ENCODE assay signal across 23 cellular contexts in genomic region chr5:142862585-142862984, GRCh38.
DNase-seq lines count a peak whose midpoint lies in the region; ATAC-seq and TF ChIP-seq lines count a peak whose summit lies in the region.
"Had no signal": no experiment of that assay in that cellular context is flagged by ENCODE, and none has a peak within 500 bp of the region (broad histone marks: within the 10 kb centered on the region; RNA-seq: fewer than 3 reads in every experiment).

No MANE protein-coding gene starts in this region.

- H3K36me3 ChIP-seq in aorta (ENCODE audit: control insufficient read depth in 1 of 2, insufficient read depth in 2 of 2, low read length in 1 of 2): no peaks in the 10 kb centered on the region
- H3K36me3 ChIP-seq: brain microvascular endothelial cell, gastrocnemius medialis had no signal

- H3K4me3 Mint-ChIP-seq in natural killer cell: no peak overlapping the region
- H3K4me3 Mint-ChIP-seq in natural killer cell treated with Interleukin-12 subunit alpha and Interleukin-12 subunit beta and Interleukin-15 and Interleukin-18, amount 100 ng/mL, for 72 hours: no peak overlapping the region
- H3K4me3 Mint-ChIP-seq in nephron: no peak overlapping the region
- H3K4me3 Mint-ChIP-seq: activated CD4-positive, alpha-beta T cell treated with anti-CD3 and anti-CD28 coated beads, Interleukin-2, amount 10 ng/mL, durations not matched to agents 7 days and 5 days; activated T-helper 17 cell treated with anti-CD3 and anti-CD28 coated beads, Interleukin-2, amount 50 U/mL, for 72 hours; HFFc6; nephron progenitor cell had no signal

- ATAC-seq in natural killer cell: no peak
- no peak for ATAC-seq in natural killer cell treated with Interleukin-12 subunit alpha and Interleukin-12 subunit beta and Interleukin-15 and Interleukin-18, amount 100 ng/mL, for 72 hours
- ATAC-seq in aorta (ENCODE audit: low FRiP score): peak; percentile 21
- no peak for ATAC-seq in HG03139 (IDR thresholded peaks at IDR 0.05; ENCODE audit: unreplicated experiment)
- ATAC-seq: activated T-helper 17 cell treated with anti-CD3 and anti-CD28 coated beads, Interleukin-2, amount 50 U/mL, for 72 hours; gastrocnemius medialis had no signal

- H3K27me3 Mint-ChIP-seq in natural killer cell (ENCODE audit: low read depth in 2 of 2) (no peaks in the 10 kb centered on the region), nephron (ENCODE audit: low read depth) (peaks cover 6% of the 10 kb centered on the region)
- H3K27me3 Mint-ChIP-seq in natural killer cell treated with Interleukin-12 subunit alpha and Interleukin-12 subunit beta and Interleukin-15 and Interleukin-18, amount 100 ng/mL, for 72 hours: no peaks in the 10 kb centered on the region
- H3K27me3 Mint-ChIP-seq: activated CD4-positive, alpha-beta T cell treated with anti-CD3 and anti-CD28 coated beads, Interleukin-2, amount 10 ng/mL, durations not matched to agents 7 days and 5 days; activated T-helper 17 cell treated with anti-CD3 and anti-CD28 coated beads, Interleukin-2, amount 50 U/mL, for 72 hours had no signal

- no peaks in the 10 kb centered on the region for H3K9me3 ChIP-seq in aorta (ENCODE audit: control insufficient read depth, low read length)
- H3K9me3 ChIP-seq: gastrocnemius medialis had no signal

- DNase-seq in natural killer cell (no peak), fibroblast of mammary gland (ENCODE audit: low read depth) (peak; percentile 63), aorta (no peak), DMS153 (lab: John Stamatoyannopoulos, UW) (no peak), DMS53 treated with DMSO at 0.1 percent for 48 hours (lab: John Stamatoyannopoulos, UW; ENCODE audit: unreplicated experiment) (no peak)
- no peak for DNase-seq in natural killer cell treated with Interleukin-12 subunit alpha and Interleukin-12 subunit beta and Interleukin-15 and Interleukin-18, amount 100 ng/mL, for 72 hours (ENCODE audit: low spot score)
- DNase-seq: activated CD4-positive, alpha-beta T cell treated with anti-CD3 and anti-CD28 coated beads, Interleukin-2, amount 10 ng/mL, durations not matched to agents 7 days and 5 days; brain microvascular endothelial cell; COR-L47; gastrocnemius medialis; HFFc6; NCI-H146; NCI-H748 treated with DMSO at 0.1 percent for 48 hours; nephron progenitor cell; OCI-M1; SHP77 treated with DMSO at 0.1 percent for 48 hours; stimulated activated CD4-positive, alpha-beta T cell treated with anti-CD3 and anti-CD28 coated beads, Interleukin-4, amount 100 ng/mL, for 1 hour; T-helper 1 cell had no signal

- H3K4me1 ChIP-seq in aorta (ENCODE audit: control insufficient read depth in 1 of 2, insufficient read depth in 2 of 2, low read length in 2 of 2): peaks cover 0 to 3% of the 10 kb centered on the region in 2 donors

- no peaks in the 10 kb centered on the region for H3K36me3 Mint-ChIP-seq in natural killer cell
- no peaks in the 10 kb centered on the region for H3K36me3 Mint-ChIP-seq in natural killer cell treated with Interleukin-12 subunit alpha and Interleukin-12 subunit beta and Interleukin-15 and Interleukin-18, amount 100 ng/mL, for 72 hours
- H3K36me3 Mint-ChIP-seq in nephron (ENCODE audit: low read depth): no peaks in the 10 kb centered on the region

- intact Hi-C loops in natural killer cell (cut with micrococcal nuclease): no loop called here
- intact Hi-C loops in aorta (cut with DNase I): no loop called here

- 3 to 10% methylated on average over 4 of the region's 4 CpGs for WGBS in aorta, 2 donors

- no peak overlapping the region for H3K27ac ChIP-seq in aorta (ENCODE audit: low read depth in 1 of 2, low read length in 2 of 2)
- H3K27ac ChIP-seq: brain microvascular endothelial cell, gastrocnemius medialis had no signal

- H3K4me3 ChIP-seq in fibroblast of mammary gland (ENCODE audit: control insufficient read depth, low read depth, low read length) (no peak overlapping the region), aorta (ENCODE audit: low read length in 2 of 2) (no peak overlapping the region)
- H3K4me3 ChIP-seq: coronary artery, gastrocnemius medialis, smooth muscle cell had no signal

- TF ChIP-seq CTCF in natural killer cell (IDR thresholded peaks at IDR 0.05): no peak
- no peak for TF ChIP-seq CTCF in fibroblast of mammary gland (conservative IDR thresholded peaks at IDR 0.05; ENCODE audit: control insufficient read depth, insufficient read depth, low read depth, low read length)
- no peak for TF ChIP-seq CTCF in nephron (IDR thresholded peaks at IDR 0.05; ENCODE audit: unreplicated experiment in 3 of 3)

- H3K27me3 ChIP-seq in aorta (ENCODE audit: control insufficient read depth in 1 of 2, insufficient read depth in 2 of 2, low read length in 1 of 2): no peaks in the 10 kb centered on the region
- H3K27me3 ChIP-seq: brain microvascular endothelial cell, gastrocnemius medialis had no signal

- no peaks in the 10 kb centered on the region for H3K9me3 Mint-ChIP-seq in natural killer cell
- H3K9me3 Mint-ChIP-seq in natural killer cell treated with Interleukin-12 subunit alpha and Interleukin-12 subunit beta and Interleukin-15 and Interleukin-18, amount 100 ng/mL, for 72 hours: no peaks in the 10 kb centered on the region
- no peaks in the 10 kb centered on the region for H3K9me3 Mint-ChIP-seq in nephron
- H3K9me3 Mint-ChIP-seq: activated CD4-positive, alpha-beta T cell treated with anti-CD3 and anti-CD28 coated beads, Interleukin-2, amount 10 ng/mL, durations not matched to agents 7 days and 5 days; activated T-helper 17 cell treated with anti-CD3 and anti-CD28 coated beads, Interleukin-2, amount 50 U/mL, for 72 hours; HFFc6; nephron progenitor cell had no signal

- peaks cover 76 to 77% of the 10 kb centered on the region in 2 donors for H3K4me1 Mint-ChIP-seq in natural killer cell
- peaks cover 72 to 80% of the 10 kb centered on the region in 2 donors for H3K4me1 Mint-ChIP-seq in natural killer cell treated with Interleukin-12 subunit alpha and Interleukin-12 subunit beta and Interleukin-15 and Interleukin-18, amount 100 ng/mL, for 72 hours (ENCODE audit: low read depth in 2 of 2)
- H3K4me1 Mint-ChIP-seq in nephron: peaks cover 21% of the 10 kb centered on the region

- H3K27ac Mint-ChIP-seq in natural killer cell (peak overlapping the region; percentile 25 to 47), nephron (peak overlapping the region in 2 of 3 experiments; percentile 51 to 61)
- peak overlapping the region in 1 of 2 donors; percentile 8 for H3K27ac Mint-ChIP-seq in natural killer cell treated with Interleukin-12 subunit alpha and Interleukin-12 subunit beta and Interleukin-15 and Interleukin-18, amount 100 ng/mL, for 72 hours
- H3K27ac Mint-ChIP-seq: activated CD4-positive, alpha-beta T cell treated with anti-CD3 and anti-CD28 coated beads, Interleukin-2, amount 10 ng/mL, durations not matched to agents 7 days and 5 days; activated T-helper 17 cell treated with anti-CD3 and anti-CD28 coated beads, Interleukin-2, amount 50 U/mL, for 72 hours; HFFc6; nephron progenitor cell had no signal
